23 cellular contexts compared by ENCODE assay signal in genomic region chr12:109212460-109213115, GRCh38.
DNase-seq lines count a peak whose midpoint lies in the region; ATAC-seq and TF ChIP-seq lines count a peak whose summit lies in the region.
"Had no signal": no experiment of that assay in that cellular context is flagged by ENCODE, and none has a peak within 500 bp of the region (broad histone marks: within the 10 kb centered on the region; RNA-seq: fewer than 3 reads in every experiment).

No MANE protein-coding gene starts in this region.

- TF ChIP-seq CTCF in left ventricle myocardium inferior (IDR thresholded peaks at IDR 0.05; ENCODE audit: borderline replicate concordance), result no peak
- TF ChIP-seq CTCF in spleen (IDR thresholded peaks at IDR 0.05 in 8 of 11, conservative IDR thresholded peaks at IDR 0.05 in 3 of 11), result no peak

- TF ChIP-seq POLR2A in spleen (IDR thresholded peaks at IDR 0.05), result no peak

- no peak overlapping the region for H3K4me2 ChIP-seq in neuronal stem cell (ENCODE audit: insufficient read depth, low read length, poor library complexity, severe bottlenecking)
- H3K4me2 ChIP-seq: A549; BLaER1 treated with 17β-estradiol and CSF1 and Interleukin-3, amounts not matched to agents 10 nM and 100 nM had no signal

- no peak overlapping the region for H3K14ac ChIP-seq in neuronal stem cell (ENCODE audit: low read length)

- peak overlapping the region in 1 of 8 donors; percentile 87 for H3K27ac Mint-ChIP-seq in CD8-positive, alpha-beta memory T cell
- H3K27ac Mint-ChIP-seq: B cell; CD4-positive, alpha-beta T cell; CD8-positive, alpha-beta T cell had no signal

- H3K4me1 Mint-ChIP-seq in CD8-positive, alpha-beta memory T cell, result no peaks in the 10 kb centered on the region
- H3K4me1 Mint-ChIP-seq: B cell had no signal

- H3K36me3 ChIP-seq in left ventricle myocardium inferior, result peaks cover 95% of the 10 kb centered on the region
- peaks cover 0 to 93% (median 52%) of the 10 kb centered on the region in 6 donors for H3K36me3 ChIP-seq in spleen
- peaks cover 2 to 3% of the 10 kb centered on the region in 2 donors for H3K36me3 ChIP-seq in neuronal stem cell (replicated peaks in 1 of 2; ENCODE audit: control insufficient read depth in 2 of 2, insufficient read depth in 2 of 2, low read length in 2 of 2)
- no peaks in the 10 kb centered on the region for H3K36me3 ChIP-seq in CD8-positive, alpha-beta memory T cell (ENCODE audit: insufficient read depth, low read length)
- H3K36me3 ChIP-seq: BLaER1 treated with 17β-estradiol and CSF1 and Interleukin-3, amounts not matched to agents 10 nM and 100 nM had no signal

- no peaks in the 10 kb centered on the region for H3K4me1 ChIP-seq in left ventricle myocardium inferior
- no peaks in the 10 kb centered on the region for H3K4me1 ChIP-seq in spleen
- H3K4me1 ChIP-seq in neuronal stem cell (ENCODE audit: control insufficient read depth in 2 of 2, insufficient read depth in 1 of 2, low read depth in 1 of 2, low read length in 2 of 2), result no peaks in the 10 kb centered on the region
- H3K4me1 ChIP-seq in CD8-positive, alpha-beta memory T cell (ENCODE audit: insufficient read depth, low read length), result no peaks in the 10 kb centered on the region
- H3K4me1 ChIP-seq: A549; BLaER1 treated with 17β-estradiol and CSF1 and Interleukin-3, amounts not matched to agents 10 nM and 100 nM had no signal

- no peaks in the 10 kb centered on the region for H3K27me3 Mint-ChIP-seq in CD8-positive, alpha-beta memory T cell
- H3K27me3 Mint-ChIP-seq: B cell; CD4-positive, alpha-beta T cell had no signal

- ATAC-seq in Right ventricle myocardium inferior, result peak; percentile 12
- ATAC-seq: A549; CD8-positive, alpha-beta T cell; GM12878 had no signal

- H2AFZ ChIP-seq in neuronal stem cell (ENCODE audit: low read length), result no peak overlapping the region

- WGBS in spleen, 5 donors, result 93 to 96% (median 94%) methylated on average over 16 of the region's 16 CpGs
- no CpG with 5 or more reads among the region's 16 CpGs for WGBS in neuronal stem cell (ENCODE audit: extremely low coverage in 2 of 2, insufficient read length in 2 of 2, insufficient replicate concordance in 1 of 2), 2 donors

- H2BK15ac ChIP-seq in neuronal stem cell (ENCODE audit: low read length), result no peak overlapping the region

- DNase-seq in Right ventricle myocardium inferior (ENCODE audit: missing footprints) (no peak), left ventricle myocardium inferior (no peak), posterior vena cava (ENCODE audit: low spot score) (peak; percentile 38), spleen (peak; percentile 66), neuronal stem cell (ENCODE audit: low spot score) (no peak)
- DNase-seq in CD8-positive, alpha-beta memory T cell, result no peak
- DNase-seq: AML-193; CD4-positive, alpha-beta T cell; CD8-positive, alpha-beta T cell; COR-L47; DMS 273 treated with DMSO at 0.1 percent for 48 hours; DMS153; DMS53; DMS79; DND-41; EL; GDM1 had no signal

- no peak overlapping the region for H4K8ac ChIP-seq in neuronal stem cell (ENCODE audit: low read depth, low read length)

- H3K36me3 Mint-ChIP-seq in CD8-positive, alpha-beta memory T cell, result peaks cover 0 to 54% (median 5%) of the 10 kb centered on the region in 3 donors

- no peak overlapping the region for H4K91ac ChIP-seq in neuronal stem cell (ENCODE audit: low read depth, low read length, poor library complexity)

- H3K18ac ChIP-seq in neuronal stem cell (ENCODE audit: low read length), result no peak overlapping the region

- intact Hi-C loops in Right ventricle myocardium inferior (cut with DNase I), result no loop called here
- intact Hi-C loops in left ventricle myocardium inferior (cut with micrococcal nuclease), result no loop called here
- intact Hi-C loops in posterior vena cava (cut with DNase I), result no loop called here
- intact Hi-C loops in spleen (cut with DNase I; ENCODE audit: low total_unique reads), result no loop called here

- no peak overlapping the region for H3K4me3 Mint-ChIP-seq in CD8-positive, alpha-beta memory T cell
- H3K4me3 Mint-ChIP-seq: B cell; CD4-positive, alpha-beta T cell; CD8-positive, alpha-beta T cell had no signal

- POLR2A ChIA-PET in CD8-positive, alpha-beta memory T cell (lab: Charles Lee), result no interaction called here

- no peak overlapping the region for H2BK5ac ChIP-seq in neuronal stem cell (ENCODE audit: low read length)

- no peak overlapping the region for H2AK5ac ChIP-seq in neuronal stem cell (ENCODE audit: low read depth, low read length)

- no peaks in the 10 kb centered on the region for H3K9me3 Mint-ChIP-seq in CD8-positive, alpha-beta memory T cell
- H3K9me3 Mint-ChIP-seq: CD4-positive, alpha-beta T cell; CD8-positive, alpha-beta T cell had no signal

- no peak overlapping the region for H3K23ac ChIP-seq in neuronal stem cell (ENCODE audit: low read depth, low read length, poor library complexity)

- H3K27ac ChIP-seq in left ventricle myocardium inferior (replicated peaks), result no peak overlapping the region
- no peak overlapping the region for H3K27ac ChIP-seq in spleen
- no peak overlapping the region for H3K27ac ChIP-seq in neuronal stem cell (replicated peaks; ENCODE audit: low read length)
- H3K27ac ChIP-seq in CD8-positive, alpha-beta memory T cell (ENCODE audit: low read depth, low read length), result no peak overlapping the region
- H3K27ac ChIP-seq: 22Rv1; A549; BLaER1 treated with 17β-estradiol and CSF1 and Interleukin-3, amounts not matched to agents 10 nM and 100 nM; C4-2B had no signal

- no peak overlapping the region for H3K4ac ChIP-seq in neuronal stem cell (ENCODE audit: low read length)

- no peak overlapping the region for H3K4me3 ChIP-seq in left ventricle myocardium inferior
- H3K4me3 ChIP-seq in spleen, result no peak overlapping the region
- no peak overlapping the region for H3K4me3 ChIP-seq in neuronal stem cell (ENCODE audit: low read length in 2 of 2)
- no peak overlapping the region for H3K4me3 ChIP-seq in CD8-positive, alpha-beta memory T cell (ENCODE audit: low read length)
- H3K4me3 ChIP-seq: A549; BLaER1 treated with 17β-estradiol and CSF1 and Interleukin-3, amounts not matched to agents 10 nM and 100 nM; GM12878 had no signal

- no peaks in the 10 kb centered on the region for H3K79me1 ChIP-seq in neuronal stem cell (ENCODE audit: low read depth, low read length)

- no peak overlapping the region for H2BK120ac ChIP-seq in neuronal stem cell (ENCODE audit: low read depth, low read length)

- no peak overlapping the region for H2BK12ac ChIP-seq in neuronal stem cell (ENCODE audit: low read length)

- H3K27me3 ChIP-seq in left ventricle myocardium inferior (ENCODE audit: low read depth), result no peaks in the 10 kb centered on the region
- no peaks in the 10 kb centered on the region for H3K27me3 ChIP-seq in spleen (replicated peaks in 1 of 7)
- no peaks in the 10 kb centered on the region for H3K27me3 ChIP-seq in neuronal stem cell (ENCODE audit: control insufficient read depth in 3 of 3, insufficient read depth in 3 of 3, low read depth in 1 of 3, low read length in 3 of 3)
- no peaks in the 10 kb centered on the region for H3K27me3 ChIP-seq in CD8-positive, alpha-beta memory T cell (ENCODE audit: insufficient read depth, low read length, poor library complexity, severe bottlenecking)
- H3K27me3 ChIP-seq: BLaER1 treated with 17β-estradiol and CSF1 and Interleukin-3, amounts not matched to agents 10 nM and 100 nM had no signal

- CTCF ChIA-PET in CD8-positive, alpha-beta memory T cell (lab: Charles Lee), result no interaction called here

- H3K9ac ChIP-seq in neuronal stem cell (ENCODE audit: low read depth, low read length, poor library complexity), result no peak overlapping the region
- H3K9ac ChIP-seq: BLaER1 treated with 17β-estradiol and CSF1 and Interleukin-3, amounts not matched to agents 10 nM and 100 nM had no signal

- H3K9me3 ChIP-seq in left ventricle myocardium inferior (replicated peaks) (no peaks in the 10 kb centered on the region), spleen (no peaks in the 10 kb centered on the region), neuronal stem cell (replicated peaks in 1 of 2; ENCODE audit: control insufficient read depth in 2 of 2, insufficient read depth in 1 of 2, low read depth in 1 of 2, low read length in 2 of 2) (peaks cover 0 to 4% of the 10 kb centered on the region in 2 donors)
- H3K9me3 ChIP-seq in CD8-positive, alpha-beta memory T cell (ENCODE audit: low read length), result no peaks in the 10 kb centered on the region
- H3K9me3 ChIP-seq: A549; BLaER1 treated with 17β-estradiol and CSF1 and Interleukin-3, amounts not matched to agents 10 nM and 100 nM had no signal

Comparison
In these comparisons a context has a peak if more than half of its experiments do, and no peak if none do; other contexts are left out.
1. DNase-seq: peak in posterior vena cava (single experiment) and spleen (single experiment); none in Right ventricle myocardium inferior (single experiment), left ventricle myocardium inferior (single experiment), neuronal stem cell (single experiment) and CD8-positive, alpha-beta memory T cell (0 of 5).